ENCODE assay signal across 19 cellular contexts in genomic region chr18:6835345-6835744, GRCh38.
"Had no signal": no experiment of that assay in that cellular context is flagged by ENCODE, and none has a peak within 500 bp of the region (broad histone marks: within the 10 kb centered on the region; RNA-seq: fewer than 3 reads in every experiment).

No MANE protein-coding gene starts in this region.

- H3K9me3 Mint-ChIP-seq: activated CD4-positive, alpha-beta T cell treated with anti-CD3 and anti-CD28 coated beads, Interleukin-2, amount 10 ng/mL, durations not matched to agents 7 days and 5 days; activated naive CD4-positive, alpha-beta T cell treated with anti-CD3 and anti-CD28 coated beads for 36 hours had no signal

- H3K4me1 Mint-ChIP-seq: activated CD4-positive, alpha-beta T cell treated with anti-CD3 and anti-CD28 coated beads, Interleukin-2, amount 10 ng/mL, durations not matched to agents 7 days and 5 days; activated T-helper 17 cell treated with anti-CD3 and anti-CD28 coated beads, Interleukin-2, amount 50 U/mL, for 72 hours; brain; neural progenitor cell; stimulated activated naive CD8-positive, alpha-beta T cell treated with anti-CD3 and anti-CD28 coated beads, Interleukin-15, amount 100 ng/mL, for 72 hours had no signal

- H3K9me3 ChIP-seq: adrenal gland, ovary, thoracic aorta had no signal

- H3K27ac ChIP-seq: adrenal gland, neural progenitor cell, ovary, thoracic aorta had no signal

- H3K4me2 ChIP-seq: neural progenitor cell had no signal

- H3K27me3 Mint-ChIP-seq: activated CD4-positive, alpha-beta T cell treated with anti-CD3 and anti-CD28 coated beads, Interleukin-2, amount 10 ng/mL, durations not matched to agents 7 days and 5 days; activated T-helper 17 cell treated with anti-CD3 and anti-CD28 coated beads, Interleukin-2, amount 50 U/mL, for 72 hours; brain; stimulated activated naive CD8-positive, alpha-beta T cell treated with anti-CD3 and anti-CD28 coated beads, Interleukin-15, amount 100 ng/mL, for 72 hours had no signal

- H3K4me1 ChIP-seq: adrenal gland, neural progenitor cell had no signal

- DNase-seq: activated CD4-positive, alpha-beta T cell treated with anti-CD3 and anti-CD28 coated beads, Interleukin-2, amount 10 ng/mL, durations not matched to agents 7 days and 5 days; activated CD4-positive, CD25-positive, alpha-beta regulatory T cell; activated naive CD4-positive, alpha-beta T cell treated with anti-CD3 and anti-CD28 coated beads for 36 hours; activated T-cell treated with anti-CD3 and anti-CD28 coated beads for 4 hours; adrenal gland; cerebellar nuclear complex; dermis blood vessel endothelial cell; endodermal cell; foreskin melanocyte; head of caudate nucleus; ovary; stimulated activated CD4-positive, alpha-beta T cell treated with anti-CD3 and anti-CD28 coated beads, Interleukin-4, amount 100 ng/mL, for 4 hours; stimulated activated naive CD8-positive, alpha-beta T cell treated with anti-CD3 and anti-CD28 coated beads, Interleukin-15, amount 100 ng/mL, for 72 hours; T-helper 2 cell had no signal

- H3K27me3 ChIP-seq: adrenal gland, neural progenitor cell, ovary had no signal

- ATAC-seq: activated T-helper 17 cell treated with anti-CD3 and anti-CD28 coated beads, Interleukin-2, amount 50 U/mL, for 72 hours; stimulated activated naive CD8-positive, alpha-beta T cell treated with anti-CD3 and anti-CD28 coated beads, Interleukin-15, amount 100 ng/mL, for 72 hours had no signal

- H3K36me3 ChIP-seq: adrenal gland, neural progenitor cell, ovary, thoracic aorta had no signal

- H3K4me3 ChIP-seq: adrenal gland, neural progenitor cell, ovary, thoracic aorta had no signal

- H3K9ac ChIP-seq: neural progenitor cell had no signal

- H3K27ac Mint-ChIP-seq: activated CD4-positive, alpha-beta T cell treated with anti-CD3 and anti-CD28 coated beads, Interleukin-2, amount 10 ng/mL, durations not matched to agents 7 days and 5 days; activated naive CD4-positive, alpha-beta T cell treated with anti-CD3 and anti-CD28 coated beads for 36 hours; activated T-helper 17 cell treated with anti-CD3 and anti-CD28 coated beads, Interleukin-2, amount 50 U/mL, for 72 hours; brain; endodermal cell; neural progenitor cell; stimulated activated naive CD8-positive, alpha-beta T cell treated with anti-CD3 and anti-CD28 coated beads, Interleukin-15, amount 100 ng/mL, for 72 hours had no signal

- H3K4me3 Mint-ChIP-seq: activated CD4-positive, alpha-beta T cell treated with anti-CD3 and anti-CD28 coated beads, Interleukin-2, amount 10 ng/mL, durations not matched to agents 7 days and 5 days; activated naive CD4-positive, alpha-beta T cell treated with anti-CD3 and anti-CD28 coated beads for 36 hours; activated T-helper 17 cell treated with anti-CD3 and anti-CD28 coated beads, Interleukin-2, amount 50 U/mL, for 72 hours; brain; endodermal cell; mesothelial cell of epicardium; neural progenitor cell; stimulated activated naive CD8-positive, alpha-beta T cell treated with anti-CD3 and anti-CD28 coated beads, Interleukin-15, amount 100 ng/mL, for 72 hours had no signal

- H2AFZ ChIP-seq: neural progenitor cell had no signal
